ENCODE assay signal across 2 cellular contexts in the genomic region with DNA sequence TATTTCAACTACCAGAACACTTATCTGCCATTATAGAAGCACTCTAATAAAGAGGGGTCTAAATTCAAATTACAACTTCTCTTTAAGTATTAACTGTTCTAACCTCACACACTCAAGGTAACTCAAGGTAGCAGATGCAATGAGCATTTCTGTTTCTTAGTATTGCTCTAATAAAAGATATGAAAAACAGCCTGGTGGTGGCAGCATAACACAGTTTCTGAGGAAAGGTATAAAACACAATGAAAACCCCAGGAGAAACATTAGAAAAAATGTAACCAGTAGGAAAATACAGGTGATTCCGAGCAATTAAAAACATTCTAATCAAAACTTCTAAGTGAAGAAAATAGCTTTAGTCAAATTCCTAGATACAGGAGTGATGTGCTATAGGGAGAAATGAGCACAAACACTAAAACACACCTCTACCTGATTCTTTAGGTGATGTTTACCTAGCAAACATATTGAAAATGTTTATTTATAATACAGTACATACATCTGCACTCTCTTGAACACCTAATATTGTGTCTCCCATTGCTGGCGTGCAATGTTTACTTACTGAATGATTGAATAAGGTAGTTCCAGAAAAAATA.
TF ChIP-seq lines count a peak whose summit lies in the region.

No MANE protein-coding gene starts in this region.

TF ChIP-seq in K562, 482 proteins besides CTCF, POLR2A, EP300 and RAD21 (continues in another document):
- TF ChIP-seq NR2F6 (CRISPR knock-in tag; IDR thresholded peaks at IDR 0.05) = no peak
- no peak for TF ChIP-seq ZNF75A (CRISPR knock-in tag; IDR thresholded peaks at IDR 0.05)
- TF ChIP-seq, protein P1, sequence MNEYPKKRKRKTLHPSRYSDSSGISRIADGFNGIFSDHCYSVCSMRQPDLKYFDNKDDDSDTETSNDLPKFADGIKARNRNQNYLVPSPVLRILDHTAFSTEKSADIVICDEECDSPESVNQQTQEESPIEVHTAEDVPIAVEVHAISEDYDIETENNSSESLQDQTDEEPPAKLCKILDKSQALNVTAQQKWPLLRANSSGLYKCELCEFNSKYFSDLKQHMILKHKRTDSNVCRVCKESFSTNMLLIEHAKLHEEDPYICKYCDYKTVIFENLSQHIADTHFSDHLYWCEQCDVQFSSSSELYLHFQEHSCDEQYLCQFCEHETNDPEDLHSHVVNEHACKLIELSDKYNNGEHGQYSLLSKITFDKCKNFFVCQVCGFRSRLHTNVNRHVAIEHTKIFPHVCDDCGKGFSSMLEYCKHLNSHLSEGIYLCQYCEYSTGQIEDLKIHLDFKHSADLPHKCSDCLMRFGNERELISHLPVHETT (CRISPR knock-in tag; conservative IDR thresholded peaks at IDR 0.05 in 1 of 2, IDR thresholded peaks at IDR 0.05 in 1 of 2) = no peak
- TF ChIP-seq ZBTB7A (IDR thresholded peaks at IDR 0.05; ENCODE audit: borderline replicate concordance, control insufficient read depth, low read depth, low read length) = no peak
- peak; percentile 76 for TF ChIP-seq SMC3 (conservative IDR thresholded peaks at IDR 0.05; ENCODE audit: insufficient read depth, low read depth, low read length)
- no peak for TF ChIP-seq MECOM (CRISPR knock-in tag; IDR thresholded peaks at IDR 0.05)
- TF ChIP-seq NCOA4 (IDR thresholded peaks at IDR 0.05; ENCODE audit: partially characterized antibody) = no peak
- TF ChIP-seq TOE1 (IDR thresholded peaks at IDR 0.05; ENCODE audit: borderline replicate concordance) = no peak
- TF ChIP-seq TOE1 (CRISPR knock-in tag; IDR thresholded peaks at IDR 0.05; ENCODE audit: borderline replicate concordance, low read depth) = no peak
- no peak for TF ChIP-seq ZNF766 (CRISPR knock-in tag; conservative IDR thresholded peaks at IDR 0.05)
- TF ChIP-seq GATAD2A (IDR thresholded peaks at IDR 0.05) = no peak
- no peak for TF ChIP-seq COPS2 (conservative IDR thresholded peaks at IDR 0.05)
- no peak for TF ChIP-seq CBFA2T3 (IDR thresholded peaks at IDR 0.05)
- no peak for TF ChIP-seq LEF1 (IDR thresholded peaks at IDR 0.05)
- no peak for TF ChIP-seq TEAD4 (IDR thresholded peaks at IDR 0.05; ENCODE audit: low read length)
- no peak for TF ChIP-seq TEAD4 (CRISPR knock-in tag; IDR thresholded peaks at IDR 0.05; ENCODE audit: borderline replicate concordance)
- TF ChIP-seq, protein P2, sequence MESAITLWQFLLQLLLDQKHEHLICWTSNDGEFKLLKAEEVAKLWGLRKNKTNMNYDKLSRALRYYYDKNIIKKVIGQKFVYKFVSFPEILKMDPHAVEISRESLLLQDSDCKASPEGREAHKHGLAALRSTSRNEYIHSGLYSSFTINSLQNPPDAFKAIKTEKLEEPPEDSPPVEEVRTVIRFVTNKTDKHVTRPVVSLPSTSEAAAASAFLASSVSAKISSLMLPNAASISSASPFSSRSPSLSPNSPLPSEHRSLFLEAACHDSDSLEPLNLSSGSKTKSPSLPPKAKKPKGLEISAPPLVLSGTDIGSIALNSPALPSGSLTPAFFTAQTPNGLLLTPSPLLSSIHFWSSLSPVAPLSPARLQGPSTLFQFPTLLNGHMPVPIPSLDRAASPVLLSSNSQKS (CRISPR knock-in tag; IDR thresholded peaks at IDR 0.05) = no peak
- TF ChIP-seq, protein P3, sequence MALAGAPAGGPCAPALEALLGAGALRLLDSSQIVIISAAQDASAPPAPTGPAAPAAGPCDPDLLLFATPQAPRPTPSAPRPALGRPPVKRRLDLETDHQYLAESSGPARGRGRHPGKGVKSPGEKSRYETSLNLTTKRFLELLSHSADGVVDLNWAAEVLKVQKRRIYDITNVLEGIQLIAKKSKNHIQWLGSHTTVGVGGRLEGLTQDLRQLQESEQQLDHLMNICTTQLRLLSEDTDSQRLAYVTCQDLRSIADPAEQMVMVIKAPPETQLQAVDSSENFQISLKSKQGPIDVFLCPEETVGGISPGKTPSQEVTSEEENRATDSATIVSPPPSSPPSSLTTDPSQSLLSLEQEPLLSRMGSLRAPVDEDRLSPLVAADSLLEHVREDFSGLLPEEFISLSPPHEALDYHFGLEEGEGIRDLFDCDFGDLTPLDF (CRISPR knock-in tag; IDR thresholded peaks at IDR 0.05) = no peak
- peak; percentile 31; the same call in 1 of the 2 replicates for TF ChIP-seq KLF16 (IDR thresholded peaks at IDR 0.05)
- TF ChIP-seq CBX1 (IDR thresholded peaks at IDR 0.05; ENCODE audit: low read depth) = no peak
- no peak for TF ChIP-seq MAFG (tag; conservative IDR thresholded peaks at IDR 0.05)
- no peak for TF ChIP-seq DDX20 (tag; IDR thresholded peaks at IDR 0.05; ENCODE audit: low read depth)
- TF ChIP-seq ZNF23 (CRISPR knock-in tag; IDR thresholded peaks at IDR 0.05) = no peak
- no peak for TF ChIP-seq HDAC1 (IDR thresholded peaks at IDR 0.05)
- TF ChIP-seq ZNF133 (CRISPR knock-in tag; IDR thresholded peaks at IDR 0.05) = no peak
- no peak for TF ChIP-seq RHOXF2B (CRISPR knock-in tag; conservative IDR thresholded peaks at IDR 0.05)
- TF ChIP-seq, protein P4, sequence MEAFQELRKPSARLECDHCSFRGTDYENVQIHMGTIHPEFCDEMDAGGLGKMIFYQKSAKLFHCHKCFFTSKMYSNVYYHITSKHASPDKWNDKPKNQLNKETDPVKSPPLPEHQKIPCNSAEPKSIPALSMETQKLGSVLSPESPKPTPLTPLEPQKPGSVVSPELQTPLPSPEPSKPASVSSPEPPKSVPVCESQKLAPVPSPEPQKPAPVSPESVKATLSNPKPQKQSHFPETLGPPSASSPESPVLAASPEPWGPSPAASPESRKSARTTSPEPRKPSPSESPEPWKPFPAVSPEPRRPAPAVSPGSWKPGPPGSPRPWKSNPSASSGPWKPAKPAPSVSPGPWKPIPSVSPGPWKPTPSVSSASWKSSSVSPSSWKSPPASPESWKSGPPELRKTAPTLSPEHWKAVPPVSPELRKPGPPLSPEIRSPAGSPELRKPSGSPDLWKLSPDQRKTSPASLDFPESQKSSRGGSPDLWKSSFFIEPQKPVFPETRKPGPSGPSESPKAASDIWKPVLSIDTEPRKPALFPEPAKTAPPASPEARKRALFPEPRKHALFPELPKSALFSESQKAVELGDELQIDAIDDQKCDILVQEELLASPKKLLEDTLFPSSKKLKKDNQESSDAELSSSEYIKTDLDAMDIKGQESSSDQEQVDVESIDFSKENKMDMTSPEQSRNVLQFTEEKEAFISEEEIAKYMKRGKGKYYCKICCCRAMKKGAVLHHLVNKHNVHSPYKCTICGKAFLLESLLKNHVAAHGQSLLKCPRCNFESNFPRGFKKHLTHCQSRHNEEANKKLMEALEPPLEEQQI (IDR thresholded peaks at IDR 0.05) = 0 out of 2 replicates have a peak, but pooled peaks have one; percentile 27
- no peak for TF ChIP-seq NRF1 (conservative IDR thresholded peaks at IDR 0.05 in 1 of 2, IDR thresholded peaks at IDR 0.05 in 1 of 2)
- TF ChIP-seq, protein P5, sequence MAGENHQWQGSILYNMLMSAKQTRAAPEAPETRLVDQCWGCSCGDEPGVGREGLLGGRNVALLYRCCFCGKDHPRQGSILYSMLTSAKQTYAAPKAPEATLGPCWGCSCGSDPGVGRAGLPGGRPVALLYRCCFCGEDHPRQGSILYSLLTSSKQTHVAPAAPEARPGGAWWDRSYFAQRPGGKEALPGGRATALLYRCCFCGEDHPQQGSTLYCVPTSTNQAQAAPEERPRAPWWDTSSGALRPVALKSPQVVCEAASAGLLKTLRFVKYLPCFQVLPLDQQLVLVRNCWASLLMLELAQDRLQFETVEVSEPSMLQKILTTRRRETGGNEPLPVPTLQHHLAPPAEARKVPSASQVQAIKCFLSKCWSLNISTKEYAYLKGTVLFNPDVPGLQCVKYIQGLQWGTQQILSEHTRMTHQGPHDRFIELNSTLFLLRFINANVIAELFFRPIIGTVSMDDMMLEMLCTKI (IDR thresholded peaks at IDR 0.05; ENCODE audit: partially characterized antibody) = no peak

TF ChIP-seq in HepG2, 621 proteins besides CTCF, POLR2A, EP300 and RAD21:
- TF ChIP-seq KDM5A (IDR thresholded peaks at IDR 0.05; ENCODE audit: borderline replicate concordance, low read length) (0 out of 2 replicates have a peak, but pooled peaks have one; percentile 15), STAG1 (CRISPR knock-in tag; IDR thresholded peaks at IDR 0.05) (peak; percentile 64), BRD4 (CRISPR knock-in tag; IDR thresholded peaks at IDR 0.05) (no peak), GATAD2A (CRISPR knock-in tag; IDR thresholded peaks at IDR 0.05) (0 out of 2 replicates have a peak, but pooled peaks have one; percentile 11), SMC3 (IDR thresholded peaks at IDR 0.05; ENCODE audit: low read length) (0 out of 2 replicates have a peak, but pooled peaks have one; percentile 24), ZMYM4 (CRISPR knock-in tag; IDR thresholded peaks at IDR 0.05) (no peak), HNF4G (IDR thresholded peaks at IDR 0.05; ENCODE audit: borderline replicate concordance, low read depth, low read length) (no peak), HNF4G (CRISPR knock-in tag; IDR thresholded peaks at IDR 0.05; ENCODE audit: borderline replicate concordance, low read depth) (no peak), ZSCAN20 (CRISPR knock-in tag; IDR thresholded peaks at IDR 0.05; ENCODE audit: borderline replicate concordance) (no peak)
- TF ChIP-seq, protein P6, sequence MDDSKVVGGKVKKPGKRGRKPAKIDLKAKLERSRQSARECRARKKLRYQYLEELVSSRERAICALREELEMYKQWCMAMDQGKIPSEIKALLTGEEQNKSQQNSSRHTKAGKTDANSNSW (CRISPR knock-in tag; IDR thresholded peaks at IDR 0.05; ENCODE audit: borderline replicate concordance) = no peak
- TF ChIP-seq, protein P7, sequence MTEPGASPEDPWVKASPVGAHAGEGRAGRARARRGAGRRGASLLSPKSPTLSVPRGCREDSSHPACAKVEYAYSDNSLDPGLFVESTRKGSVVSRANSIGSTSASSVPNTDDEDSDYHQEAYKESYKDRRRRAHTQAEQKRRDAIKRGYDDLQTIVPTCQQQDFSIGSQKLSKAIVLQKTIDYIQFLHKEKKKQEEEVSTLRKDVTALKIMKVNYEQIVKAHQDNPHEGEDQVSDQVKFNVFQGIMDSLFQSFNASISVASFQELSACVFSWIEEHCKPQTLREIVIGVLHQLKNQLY (CRISPR knock-in tag; IDR thresholded peaks at IDR 0.05) = no peak
- TF ChIP-seq, protein P8, sequence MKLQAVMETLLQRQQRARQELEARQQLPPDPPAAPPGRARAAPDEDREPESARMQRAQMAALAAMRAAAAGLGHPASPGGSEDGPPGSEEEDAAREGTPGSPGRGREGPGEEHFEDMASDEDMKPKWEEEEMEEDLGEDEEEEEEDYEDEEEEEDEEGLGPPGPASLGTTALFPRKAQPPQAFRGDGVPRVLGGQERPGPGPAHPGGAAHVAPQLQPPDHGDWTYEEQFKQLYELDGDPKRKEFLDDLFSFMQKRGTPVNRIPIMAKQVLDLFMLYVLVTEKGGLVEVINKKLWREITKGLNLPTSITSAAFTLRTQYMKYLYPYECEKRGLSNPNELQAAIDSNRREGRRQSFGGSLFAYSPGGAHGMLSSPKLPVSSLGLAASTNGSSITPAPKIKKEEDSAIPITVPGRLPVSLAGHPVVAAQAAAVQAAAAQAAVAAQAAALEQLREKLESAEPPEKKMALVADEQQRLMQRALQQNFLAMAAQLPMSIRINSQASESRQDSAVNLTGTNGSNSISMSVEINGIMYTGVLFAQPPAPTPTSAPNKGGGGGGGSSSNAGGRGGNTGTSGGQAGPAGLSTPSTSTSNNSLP (IDR thresholded peaks at IDR 0.05; ENCODE audit: low read depth, low read length) = peak; percentile 88
